In genomic region chr11:117374316-117374715, GRCh38 we compare ENCODE assay signal across 25 cellular contexts. TPM values are rescaled to one million over a fixed set of nuclear protein-coding genes. Genes with fewer than 3 reads are reported as not detected.
DNase-seq lines count a peak whose midpoint lies in the region; ATAC-seq, FAIRE-seq and TF ChIP-seq lines count a peak whose summit lies in the region.
"Had no signal": no experiment of that assay in that cellular context is flagged by ENCODE, and none has a peak within 500 bp of the region (broad histone marks: within the 10 kb centered on the region; RNA-seq: fewer than 3 reads in every experiment).

No MANE protein-coding gene starts in this region.

- POLR2A ChIA-PET in HEK293T (lab: Yijun Ruan, JAX), result no interaction called here
- POLR2A ChIA-PET in WTC11 (lab: Charles Lee), result no interaction called here

- H3K27me3 ChIP-seq in bronchial epithelial cell (ENCODE audit: control insufficient read depth, insufficient read depth, low read length), result no peaks in the 10 kb centered on the region
- H3K27me3 ChIP-seq: BLaER1, MG63, SJSA1 had no signal

- H3K4me3 Mint-ChIP-seq in stimulated activated naive CD8-positive, alpha-beta T cell treated with anti-CD3 and anti-CD28 coated beads, Interleukin-15, Interleukin-2, amounts not matched to agents 100 ng/mL and 50 ng/mL, for 24 hours, result no peak overlapping the region
- no peak overlapping the region for H3K4me3 Mint-ChIP-seq in WTC11
- H3K4me3 Mint-ChIP-seq: CD4-positive, CD25-positive, alpha-beta regulatory T cell had no signal

- peaks cover 56% of the 10 kb centered on the region for H3K36me3 Mint-ChIP-seq in stimulated activated naive CD8-positive, alpha-beta T cell treated with anti-CD3 and anti-CD28 coated beads, Interleukin-15, Interleukin-2, amounts not matched to agents 100 ng/mL and 50 ng/mL, for 24 hours (ENCODE audit: low read depth)
- H3K36me3 Mint-ChIP-seq in WTC11, result peaks cover 15% of the 10 kb centered on the region

- CTCF ChIA-PET in HEK293T (lab: Yijun Ruan, JAX) (no interaction called here), WTC11 (lab: Charles Lee) (interaction anchor here (1.8 kb wide), 1 partner anchor 52 kb away, joined by 5 read pairs; no protein-coding TSS in a partner anchor)

- H3K9me3 Mint-ChIP-seq in stimulated activated naive CD8-positive, alpha-beta T cell treated with anti-CD3 and anti-CD28 coated beads, Interleukin-15, Interleukin-2, amounts not matched to agents 100 ng/mL and 50 ng/mL, for 24 hours, result no peaks in the 10 kb centered on the region
- no peaks in the 10 kb centered on the region for H3K9me3 Mint-ChIP-seq in WTC11
- H3K9me3 Mint-ChIP-seq: CD4-positive, CD25-positive, alpha-beta regulatory T cell had no signal

- H3K4me3 ChIP-seq in bronchial epithelial cell (ENCODE audit: low read depth, low read length), result no peak overlapping the region
- H3K4me3 ChIP-seq: BLaER1, MG63, SJSA1 had no signal

- H3K4me1 Mint-ChIP-seq in stimulated activated naive CD8-positive, alpha-beta T cell treated with anti-CD3 and anti-CD28 coated beads, Interleukin-15, Interleukin-2, amounts not matched to agents 100 ng/mL and 50 ng/mL, for 24 hours (ENCODE audit: low read depth), result no peaks in the 10 kb centered on the region
- H3K4me1 Mint-ChIP-seq in WTC11, result no peaks in the 10 kb centered on the region
- H3K4me1 Mint-ChIP-seq: CD4-positive, CD25-positive, alpha-beta regulatory T cell had no signal

- no peak for TF ChIP-seq CTCF in bronchial epithelial cell (IDR thresholded peaks at IDR 0.05; ENCODE audit: insufficient read depth, low read length, severe bottlenecking)
- no peak for TF ChIP-seq CTCF in WTC11 (IDR thresholded peaks at IDR 0.05)

- peak; percentile 18 for FAIRE-seq in bronchial epithelial cell (lab: Jason Lieb, UNC)
- FAIRE-seq: A204.1, GM18507 had no signal

- ATAC-seq in stimulated activated naive CD8-positive, alpha-beta T cell treated with anti-CD3 and anti-CD28 coated beads, Interleukin-15, Interleukin-2, amounts not matched to agents 100 U/mL and 50 U/mL, for 24 hours, result no peak
- ATAC-seq in GM18868 (IDR thresholded peaks at IDR 0.05; ENCODE audit: unreplicated experiment), result no peak
- no peak for ATAC-seq in HG02885 (IDR thresholded peaks at IDR 0.05; ENCODE audit: poor library complexity, unreplicated experiment)
- ATAC-seq in WTC11, result no peak

- H3K36me3 ChIP-seq in bronchial epithelial cell (ENCODE audit: control insufficient read depth, insufficient read depth, low read length), result peaks cover 21% of the 10 kb centered on the region
- H3K36me3 ChIP-seq: SJSA1 had no signal

- no peaks in the 10 kb centered on the region for H3K27me3 Mint-ChIP-seq in stimulated activated naive CD8-positive, alpha-beta T cell treated with anti-CD3 and anti-CD28 coated beads, Interleukin-15, Interleukin-2, amounts not matched to agents 100 ng/mL and 50 ng/mL, for 24 hours
- no peaks in the 10 kb centered on the region for H3K27me3 Mint-ChIP-seq in WTC11 (ENCODE audit: low read depth)
- H3K27me3 Mint-ChIP-seq: CD4-positive, CD25-positive, alpha-beta regulatory T cell had no signal

- DNase-seq in stimulated activated naive CD8-positive, alpha-beta T cell treated with anti-CD3 and anti-CD28 coated beads, Interleukin-15, Interleukin-2, amounts not matched to agents 100 U/mL and 50 U/mL, for 24 hours, result no peak
- DNase-seq in NCI-H524 (lab: John Stamatoyannopoulos, UW), result peak; percentile 89 to 94
- no peak for DNase-seq in bronchial epithelial cell (ENCODE audit: low read depth)
- DNase-seq in HEK293T (ENCODE audit: extremely low spot score), result no peak
- DNase-seq in WTC11 (ENCODE audit: low spot score), result no peak
- DNase-seq: Caco-2; CD4-positive, CD25-positive, alpha-beta regulatory T cell; GOT3; HCEC 1CT; IMR-90; KG1; MG63; NCI-H1105 treated with DMSO at 0.1 percent for 48 hours; NCI-H146; NCI-H2081; NCI-H526; Right ventricle myocardium superior; RPMI8226 had no signal

- H3K27ac Mint-ChIP-seq in stimulated activated naive CD8-positive, alpha-beta T cell treated with anti-CD3 and anti-CD28 coated beads, Interleukin-15, Interleukin-2, amounts not matched to agents 100 ng/mL and 50 ng/mL, for 24 hours, result peak overlapping the region; percentile 10
- no peak overlapping the region for H3K27ac Mint-ChIP-seq in WTC11
- H3K27ac Mint-ChIP-seq: CD4-positive, CD25-positive, alpha-beta regulatory T cell had no signal

TF ChIP-seq in HEK293T, 16 proteins besides CTCF, POLR2A, EP300 and RAD21:
- TF ChIP-seq SP1 (IDR thresholded peaks at IDR 0.05) (no peak), FOXA1 (IDR thresholded peaks at IDR 0.05) (no peak), LEF1 (IDR thresholded peaks at IDR 0.05; ENCODE audit: borderline replicate concordance) (no peak), L3MBTL2 (conservative IDR thresholded peaks at IDR 0.05) (no peak), HDGF (IDR thresholded peaks at IDR 0.05; ENCODE audit: borderline replicate concordance) (no peak), FOXM1 (IDR thresholded peaks at IDR 0.05; ENCODE audit: borderline replicate concordance) (no peak), ZNF384 (IDR thresholded peaks at IDR 0.05) (no peak), BHLHE40 (IDR thresholded peaks at IDR 0.05; ENCODE audit: borderline replicate concordance) (no peak), CTBP1 (IDR thresholded peaks at IDR 0.05; ENCODE audit: borderline replicate concordance) (no peak), PKNOX1 (IDR thresholded peaks at IDR 0.05) (no peak), SUZ12 (IDR thresholded peaks at IDR 0.05) (no peak), ELF4 (IDR thresholded peaks at IDR 0.05) (no peak), ARNT (IDR thresholded peaks at IDR 0.05) (no peak)
TF ChIP-seq in HEK293T: peak in this region for 0.

TF ChIP-seq in WTC11, 78 proteins besides CTCF, POLR2A, EP300 and RAD21:
- no peak for TF ChIP-seq SMAD4 (CRISPR knock-in tag; IDR thresholded peaks at IDR 0.05)
- TF ChIP-seq MLX (CRISPR knock-in tag; IDR thresholded peaks at IDR 0.05), result no peak
- no peak for TF ChIP-seq IRF2 (CRISPR knock-in tag; IDR thresholded peaks at IDR 0.05; ENCODE audit: borderline replicate concordance, low read depth)
- no peak for TF ChIP-seq CREM (CRISPR knock-in tag; IDR thresholded peaks at IDR 0.05)
- no peak for TF ChIP-seq E2F5 (CRISPR knock-in tag; IDR thresholded peaks at IDR 0.05)
- TF ChIP-seq PREB (CRISPR knock-in tag; IDR thresholded peaks at IDR 0.05; ENCODE audit: borderline replicate concordance), result no peak
- no peak for TF ChIP-seq EMX1 (CRISPR knock-in tag; IDR thresholded peaks at IDR 0.05)

RNA-seq across cellular contexts. Expression of gene CEP164, which starts 46.7 kb away (rescaled TPM):
- total RNA-seq in bronchial epithelial cell (20.3 and 28.3 TPM in 2 replicates), WTC11 (2021) (21.0 to 23.5 TPM (median 21.8 TPM) in 3 replicates)

RNA-seq across cellular contexts. Expression of gene BACE1, which starts 58.3 kb away (rescaled TPM):
- total RNA-seq in bronchial epithelial cell (4.2 and 5.4 TPM in 2 replicates), WTC11 (2021) (8.5 to 9.2 TPM (median 8.7 TPM) in 3 replicates)

Comparison
In these comparisons a context has a peak if more than half of its experiments do, and no peak if none do; other contexts are left out.
1. DNase-seq: peak in NCI-H524 (2 of 2); none in stimulated activated naive CD8-positive, alpha-beta T cell treated with anti-CD3 and anti-CD28 coated beads, Interleukin-15, Interleukin-2, amounts not matched to agents 100 U/mL and 50 U/mL, for 24 hours (single experiment), bronchial epithelial cell (single experiment), HEK293T (single experiment) and WTC11 (single experiment).